ENCODE assay signal across 8 cellular contexts in the genomic region with DNA sequence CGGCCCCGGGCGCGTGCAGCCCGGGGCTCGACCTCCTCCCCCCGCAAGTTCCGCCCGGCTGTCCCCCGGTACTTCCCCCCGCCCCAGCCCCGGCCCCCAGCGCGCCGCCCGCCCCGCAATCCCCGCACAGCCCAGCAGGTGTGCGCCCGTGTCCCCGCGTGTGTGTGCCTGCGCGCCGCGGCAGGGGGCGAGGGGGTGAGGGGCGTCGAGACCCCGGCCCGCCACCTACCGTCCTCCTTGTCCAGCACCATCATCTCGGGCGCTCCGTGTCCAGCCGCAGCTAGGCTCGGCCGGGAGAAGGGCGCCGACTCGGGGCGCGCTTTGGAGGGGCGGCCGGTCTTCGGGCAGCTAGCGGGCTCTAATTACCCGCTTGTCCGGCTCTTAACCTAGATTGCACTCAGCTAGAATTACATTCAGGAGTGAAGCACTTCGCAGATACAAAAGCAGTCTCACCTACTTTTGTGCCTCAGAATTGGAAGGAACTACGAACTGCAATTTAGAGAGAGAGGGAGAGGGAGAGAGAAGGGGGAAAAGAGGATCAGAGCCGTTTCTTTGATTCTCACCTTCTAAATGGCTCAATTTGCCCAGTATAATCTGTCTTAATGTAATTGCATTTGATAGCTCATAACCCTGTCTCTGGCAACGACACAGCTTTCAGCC. TPM values are rescaled to one million over a fixed set of nuclear protein-coding genes. Genes with fewer than 3 reads are reported as not detected.
DNase-seq lines count a peak whose midpoint lies in the region; ATAC-seq and TF ChIP-seq lines count a peak whose summit lies in the region.

No MANE protein-coding gene starts in this region.

- peak; percentile 31 for ATAC-seq in left lung
- no peak for ATAC-seq in GM21786 (IDR thresholded peaks at IDR 0.05; ENCODE audit: unreplicated experiment)

- H3K4me1 ChIP-seq in ES-I3 (ENCODE audit: insufficient read depth, low read length), result peaks cover 13% of the 10 kb centered on the region
- peaks cover 5 to 25% of the 10 kb centered on the region in 2 donors for H3K4me1 ChIP-seq in left lung
- peaks cover 0 to 26% (median 14%) of the 10 kb centered on the region in 4 donors for H3K4me1 ChIP-seq in tibial nerve

- in situ Hi-C loops in astrocyte of the spinal cord (cut with HindIII; ENCODE audit: low sequenced_read_pairs), result no loop called here

- H3K9me3 ChIP-seq in ES-I3 (ENCODE audit: control insufficient read depth, insufficient read depth, low read length), result no peaks in the 10 kb centered on the region
- no peaks in the 10 kb centered on the region for H3K9me3 ChIP-seq in left lung
- H3K9me3 ChIP-seq in tibial nerve, result no peaks in the 10 kb centered on the region

- peaks cover 58 to 100% of the 10 kb centered on the region in 2 donors for H3K27me3 ChIP-seq in left lung
- peaks cover 0 to 62% of the 10 kb centered on the region in 2 donors for H3K27me3 ChIP-seq in tibial nerve

- H3K36me3 ChIP-seq in ES-I3 (ENCODE audit: insufficient read depth, low read length) (no peaks in the 10 kb centered on the region), left lung (no peaks in the 10 kb centered on the region), tibial nerve (no peaks in the 10 kb centered on the region)

- intact Hi-C loops in left lung (cut with DNase I), result no loop called here

- peak overlapping the region; percentile 55 for H3K4me3 ChIP-seq in Jurkat, Clone E6-1 (ENCODE audit: low read length)
- H3K4me3 ChIP-seq in astrocyte of the spinal cord (ENCODE audit: low read depth, low read length) (peak overlapping the region; percentile 7), left lung (peak overlapping the region; percentile 16 to 36), tibial nerve (peak overlapping the region; percentile 35 to 50 (median 44))

- H3K27ac ChIP-seq in left lung, result no peak overlapping the region
- H3K27ac ChIP-seq in tibial nerve, result no peak overlapping the region

- no peak for TF ChIP-seq POLR2A in tibial nerve (IDR thresholded peaks at IDR 0.05)

- no peak for DNase-seq in Jurkat, Clone E6-1 (ENCODE audit: low read depth, low spot score)
- DNase-seq in astrocyte of the spinal cord (ENCODE audit: low read depth, low spot score) (no peak), left lung (peak in 1 of 2 donors; percentile 77), tibial nerve (ENCODE audit: low spot score in 2 of 2) (no peak), RKO (ENCODE audit: low spot score) (no peak), middle frontal gyrus (ENCODE audit: extremely low spot score, low spot score) (no peak)

- no peak for TF ChIP-seq EP300 in tibial nerve (IDR thresholded peaks at IDR 0.05)

- H3K9ac ChIP-seq in ES-I3 (ENCODE audit: low read depth, low read length), result peak overlapping the region; percentile 61; the same call in 1 of the 2 replicates

- TF ChIP-seq CTCF in astrocyte of the spinal cord (IDR thresholded peaks at IDR 0.05; ENCODE audit: low read depth, low read length), result no peak
- no peak for TF ChIP-seq CTCF in left lung (IDR thresholded peaks at IDR 0.05)
- TF ChIP-seq CTCF in tibial nerve (IDR thresholded peaks at IDR 0.05), result no peak

- WGBS in tibial nerve, 2 donors, result 1 to 2% methylated on average over 8 to 14 of the region's 53 CpGs

RNA-seq across cellular contexts. Expression of a gene that starts 0.4 kb away (rescaled TPM):
- 10.7 TPM for polyA plus RNA-seq in Jurkat, Clone E6-1 (2012; ENCODE audit: insufficient read depth, insufficient read length)
- total RNA-seq in left lung (not detected), tibial nerve (not detected)
